In the genomic region with DNA sequence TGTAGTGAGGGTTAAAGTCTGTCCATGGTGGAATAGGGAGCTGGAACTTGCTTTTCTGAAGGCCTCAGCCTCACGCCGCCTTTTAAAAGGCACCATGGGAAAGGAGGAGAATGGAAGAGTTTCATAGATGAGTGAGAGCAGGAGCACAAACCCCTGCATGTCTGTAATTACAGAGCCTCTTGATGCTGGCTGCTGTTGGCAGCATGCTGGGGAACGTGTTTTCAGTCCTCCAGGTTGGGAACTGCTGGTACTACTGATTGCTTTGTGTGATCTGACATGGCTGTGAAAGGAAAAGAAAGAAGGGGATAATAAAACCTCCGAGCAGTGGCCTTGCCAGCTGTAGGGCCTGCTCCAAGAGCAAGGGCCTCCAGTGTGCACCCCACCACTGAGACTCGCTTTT, we compare ENCODE assay signal across 26 cellular contexts.
"Had no signal": no experiment of that assay in that cellular context is flagged by ENCODE, and none has a peak within 500 bp of the region (broad histone marks: within the 10 kb centered on the region; RNA-seq: fewer than 3 reads in every experiment).

No MANE protein-coding gene starts in this region.

- H3K4me3 Mint-ChIP-seq: activated B cell treated with CpG ODN at 0.5 μM for 24 hours; activated CD4-positive, alpha-beta T cell treated with anti-CD3 and anti-CD28 coated beads, Interleukin-2, amount 10 ng/mL, durations not matched to agents 24 days and 14 days; activated CD8-positive, alpha-beta memory T cell treated with anti-CD3 and anti-CD28 coated beads, Interleukin-2, amount 10 ng/mL, durations not matched to agents 7 days and 5 days; activated naive CD8-positive, alpha-beta T cell treated with anti-CD3 and anti-CD28 coated beads, Interleukin-2, amount 50 U/mL, for 24 hours; activated T-cell treated with anti-CD3 and anti-CD28 coated beads, Interleukin-2, amount 50 U/mL, for 24 hours; activated T-helper 1 cell treated with anti-CD3 and anti-CD28 coated beads, Interleukin-12 subunit alpha, Interleukin-12 subunit beta, Interleukin-2, Interleukin-4 antibody, amounts not matched to agents 30 ng/mL and 10 ng/mL and 1 ng/mL, durations not matched to agents 14 hours and 24 hours and 36 hours; T-helper 17 cell had no signal

- H3K36me3 ChIP-seq: ascending aorta, MG63 had no signal

- DNase-seq: activated B cell treated with CpG ODN at 0.5 μM for 24 hours; activated CD4-positive, alpha-beta T cell treated with anti-CD3 and anti-CD28 coated beads for 1 hour; activated CD4-positive, alpha-beta T cell treated with anti-CD3 and anti-CD28 coated beads, Interleukin-2, amount 10 ng/mL, durations not matched to agents 24 days and 14 days; activated CD4-positive, alpha-beta T cell treated with anti-CD3 and anti-CD28 coated beads, Interleukin-2, amount 50 U/mL, for 48 hours; activated CD8-positive, alpha-beta memory T cell treated with anti-CD3 and anti-CD28 coated beads, Interleukin-2, amount 10 ng/mL, durations not matched to agents 7 days and 5 days; activated effector memory CD4-positive, alpha-beta T cell treated with Interleukin-2 at 50 U/mL for 16 hours; activated naive CD4-positive, alpha-beta T cell; activated naive CD8-positive, alpha-beta T cell treated with anti-CD3 and anti-CD28 coated beads, Interleukin-2, amount 50 U/mL, for 24 hours; activated T-cell treated with anti-CD3 and anti-CD28 coated beads, Interleukin-2, amount 50 U/mL, for 24 hours; amniotic stem cell; body of pancreas; MG63; MV-4-11; NCI-H1092 treated with DMSO at 0.1 percent for 48 hours; NCI-H1417 treated with DMSO at 0.1 percent for 48 hours; NCI-H1694 treated with DMSO at 0.1 percent for 48 hours; NCI-H2081; NCI-H446 treated with DMSO at 0.1 percent for 48 hours; NCI-H526; NCI-H774; SIG-M5; T-helper 17 cell; T-helper 9 cell had no signal

- ATAC-seq: activated CD8-positive, alpha-beta memory T cell treated with anti-CD3 and anti-CD28 coated beads, Interleukin-2, amount 10 ng/mL, durations not matched to agents 7 days and 5 days; activated naive CD4-positive, alpha-beta T cell treated with anti-CD3 and anti-CD28 coated beads, Interleukin-2, amount 50 U/mL, for 72 hours; activated naive CD8-positive, alpha-beta T cell treated with anti-CD3 and anti-CD28 coated beads, Interleukin-2, amount 50 U/mL, for 24 hours; body of pancreas; T-helper 17 cell had no signal

- H3K27me3 ChIP-seq: ascending aorta, body of pancreas had no signal

- H3K27ac Mint-ChIP-seq: activated B cell treated with CpG ODN at 0.5 μM for 24 hours; activated CD4-positive, alpha-beta T cell treated with anti-CD3 and anti-CD28 coated beads, Interleukin-2, amount 10 ng/mL, durations not matched to agents 24 days and 14 days; activated CD8-positive, alpha-beta memory T cell treated with anti-CD3 and anti-CD28 coated beads, Interleukin-2, amount 10 ng/mL, durations not matched to agents 7 days and 5 days; activated naive CD4-positive, alpha-beta T cell treated with anti-CD3 and anti-CD28 coated beads, Interleukin-2, amount 50 U/mL, for 72 hours; activated naive CD8-positive, alpha-beta T cell treated with anti-CD3 and anti-CD28 coated beads, Interleukin-2, amount 50 U/mL, for 24 hours; activated T-cell treated with anti-CD3 and anti-CD28 coated beads, Interleukin-2, amount 50 U/mL, for 24 hours; activated T-helper 1 cell treated with anti-CD3 and anti-CD28 coated beads, Interleukin-12 subunit alpha, Interleukin-12 subunit beta, Interleukin-2, Interleukin-4 antibody, amounts not matched to agents 30 ng/mL and 10 ng/mL and 1 ng/mL, durations not matched to agents 14 hours and 24 hours and 36 hours; T-helper 17 cell had no signal

- H3K4me1 ChIP-seq: ascending aorta, body of pancreas had no signal

- H3K27ac ChIP-seq: ascending aorta, body of pancreas had no signal

- H3K4me3 ChIP-seq: ascending aorta, body of pancreas, MG63 had no signal

- H3K4me1 Mint-ChIP-seq: activated B cell treated with CpG ODN at 0.5 μM for 24 hours; activated CD4-positive, alpha-beta T cell treated with anti-CD3 and anti-CD28 coated beads, Interleukin-2, amount 10 ng/mL, durations not matched to agents 24 days and 14 days; activated CD8-positive, alpha-beta memory T cell treated with anti-CD3 and anti-CD28 coated beads, Interleukin-2, amount 10 ng/mL, durations not matched to agents 7 days and 5 days; activated naive CD8-positive, alpha-beta T cell treated with anti-CD3 and anti-CD28 coated beads, Interleukin-2, amount 50 U/mL, for 24 hours had no signal

- H3K36me3 Mint-ChIP-seq: activated CD8-positive, alpha-beta memory T cell treated with anti-CD3 and anti-CD28 coated beads, Interleukin-2, amount 10 ng/mL, durations not matched to agents 7 days and 5 days; activated naive CD4-positive, alpha-beta T cell treated with anti-CD3 and anti-CD28 coated beads, Interleukin-2, amount 50 U/mL, for 72 hours had no signal

- H3K9me3 Mint-ChIP-seq: activated B cell treated with CpG ODN at 0.5 μM for 24 hours; activated CD4-positive, alpha-beta T cell treated with anti-CD3 and anti-CD28 coated beads, Interleukin-2, amount 10 ng/mL, durations not matched to agents 24 days and 14 days; activated naive CD4-positive, alpha-beta T cell treated with anti-CD3 and anti-CD28 coated beads, Interleukin-2, amount 50 U/mL, for 72 hours; activated naive CD8-positive, alpha-beta T cell treated with anti-CD3 and anti-CD28 coated beads, Interleukin-2, amount 50 U/mL, for 24 hours; activated T-cell treated with anti-CD3 and anti-CD28 coated beads, Interleukin-2, amount 50 U/mL, for 24 hours; activated T-helper 1 cell treated with anti-CD3 and anti-CD28 coated beads, Interleukin-12 subunit alpha, Interleukin-12 subunit beta, Interleukin-2, Interleukin-4 antibody, amounts not matched to agents 30 ng/mL and 10 ng/mL and 1 ng/mL, durations not matched to agents 14 hours and 24 hours and 36 hours had no signal

- H3K9me3 ChIP-seq: ascending aorta, body of pancreas, MG63 had no signal
